In the genomic region with DNA sequence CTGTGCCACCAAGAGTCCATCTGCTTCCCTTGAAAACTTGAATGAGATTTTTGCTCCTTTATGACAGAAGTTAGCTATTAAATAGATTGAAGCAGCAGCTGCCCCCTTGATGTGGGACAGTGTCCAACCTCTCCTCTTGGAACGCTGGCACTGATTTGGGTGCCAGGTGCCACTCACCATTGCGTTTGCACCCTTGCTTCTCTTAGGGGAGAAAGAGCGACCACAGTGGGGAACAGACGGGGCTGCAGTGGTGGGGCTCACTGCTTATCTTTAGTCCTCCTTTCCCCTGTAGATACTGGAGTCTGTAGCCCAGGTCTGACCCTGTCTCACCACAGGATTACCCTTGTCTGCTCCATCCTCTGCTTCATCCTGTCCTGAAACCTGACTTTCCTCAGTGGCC, we compare ENCODE assay signal across 22 cellular contexts. TPM values are rescaled to one million over a fixed set of nuclear protein-coding genes. Genes with fewer than 3 reads are reported as not detected.
DNase-seq lines count a peak whose midpoint lies in the region; ATAC-seq lines count a peak whose summit lies in the region.
"Had no signal": no experiment of that assay in that cellular context is flagged by ENCODE, and none has a peak within 500 bp of the region (broad histone marks: within the 10 kb centered on the region; RNA-seq: fewer than 3 reads in every experiment).

No MANE protein-coding gene starts in this region.

- H3K4me1 ChIP-seq in skeletal muscle tissue (ENCODE audit: control insufficient read depth in 3 of 3, insufficient read depth in 3 of 3, low read length in 3 of 3) (peaks cover 19 to 30% (median 26%) of the 10 kb centered on the region in 3 donors), mesendoderm (ENCODE audit: control insufficient read depth, low read depth, low read length) (no peaks in the 10 kb centered on the region)

- no CpG with 5 or more reads among the region's 4 CpGs for WGBS in mesendoderm (ENCODE audit: extremely low coverage, insufficient coverage, low lambda C conversion rate)

- H3K27me3 ChIP-seq in skeletal muscle tissue (ENCODE audit: control insufficient read depth in 3 of 3, insufficient read depth in 3 of 3, low read length in 3 of 3) = no peaks in the 10 kb centered on the region
- H3K27me3 ChIP-seq in mesendoderm (ENCODE audit: insufficient read depth, low read length, poor library complexity) = no peaks in the 10 kb centered on the region
- H3K27me3 ChIP-seq: adrenal gland, heart right ventricle, MG63, stomach, upper lobe of right lung had no signal

- H3K36me3 Mint-ChIP-seq in activated T-cell treated with anti-CD3 and anti-CD28 coated beads, Interleukin-2, amount 50 U/mL, for 24 hours (ENCODE audit: low read depth) = peaks cover 44% of the 10 kb centered on the region
- H3K36me3 Mint-ChIP-seq in activated T-cell treated with anti-CD3 and anti-CD28 coated beads, Interleukin-2, amount 50 U/mL, for 72 hours (ENCODE audit: insufficient read depth in 2 of 2) = peaks cover 0 to 4% of the 10 kb centered on the region in 2 donors

- H3K4ac ChIP-seq in mesendoderm (ENCODE audit: low read depth, low read length) = no peak overlapping the region

- H2BK120ac ChIP-seq in mesendoderm (ENCODE audit: low read depth, low read length) = no peak overlapping the region

- H2BK5ac ChIP-seq in mesendoderm (ENCODE audit: low read length) = no peak overlapping the region

- H3K4me3 ChIP-seq in skeletal muscle tissue (ENCODE audit: low read length in 3 of 3) = no peak overlapping the region
- H3K4me3 ChIP-seq in mesendoderm (ENCODE audit: low read length) = no peak overlapping the region
- H3K4me3 ChIP-seq: adrenal gland, heart right ventricle, lung, MG63, stomach, upper lobe of right lung had no signal

- no peak for ATAC-seq in activated T-cell treated with anti-CD3 and anti-CD28 coated beads, Interleukin-2, amount 50 U/mL, for 72 hours (replicated peaks in 1 of 2)
- ATAC-seq: upper lobe of right lung had no signal

- no peaks in the 10 kb centered on the region for H3K27me3 Mint-ChIP-seq in activated T-cell treated with anti-CD3 and anti-CD28 coated beads, Interleukin-2, amount 50 U/mL, for 24 hours
- H3K27me3 Mint-ChIP-seq in activated T-cell treated with anti-CD3 and anti-CD28 coated beads, Interleukin-2, amount 50 U/mL, for 72 hours (ENCODE audit: low read depth) = no peaks in the 10 kb centered on the region
- H3K27me3 Mint-ChIP-seq: activated CD4-positive, alpha-beta T cell treated with anti-CD3 and anti-CD28 coated beads, Interleukin-2, amount 10 ng/mL, durations not matched to agents 7 days and 5 days had no signal

- H3K79me2 ChIP-seq in mesendoderm (ENCODE audit: control insufficient read depth, insufficient read depth, low read length) = peaks cover 40% of the 10 kb centered on the region

- H3K4me2 ChIP-seq in mesendoderm (ENCODE audit: low read length) = no peak overlapping the region

- DNase-seq in activated T-cell treated with anti-CD3 and anti-CD28 coated beads, Interleukin-2, amount 50 U/mL, for 24 hours = no peak
- DNase-seq in activated T-cell treated with anti-CD3 and anti-CD28 coated beads for 4 hours = no peak
- DNase-seq in activated T-cell treated with anti-CD3 and anti-CD28 coated beads, Interleukin-2, amount 50 U/mL, for 72 hours = no peak
- peak; percentile 17 for DNase-seq in iris pigment epithelial cell (ENCODE audit: low read depth)
- DNase-seq in C1 segment of cervical spinal cord (lab: John Stamatoyannopoulos, UW) = no peak
- DNase-seq in stimulated activated naive CD4-positive, alpha-beta T cell treated with Interleukin-2 at 50 U/mL for 16 hours (lab: John Stamatoyannopoulos, UW) = no peak
- DNase-seq in mesendoderm = no peak
- DNase-seq: activated CD4-positive, alpha-beta T cell treated with anti-CD3 and anti-CD28 coated beads, Interleukin-2, amount 10 ng/mL, durations not matched to agents 7 days and 5 days; DMS79; effector CD8-positive, alpha-beta T cell; heart right ventricle; MG63; NCI-H187 treated with DMSO at 0.1 percent for 48 hours; RPMI8226; stomach; upper lobe of right lung had no signal

- H3K9me3 Mint-ChIP-seq in activated T-cell treated with anti-CD3 and anti-CD28 coated beads, Interleukin-2, amount 50 U/mL, for 24 hours = no peaks in the 10 kb centered on the region
- H3K9me3 Mint-ChIP-seq in activated T-cell treated with anti-CD3 and anti-CD28 coated beads, Interleukin-2, amount 50 U/mL, for 72 hours = no peaks in the 10 kb centered on the region
- H3K9me3 Mint-ChIP-seq: activated CD4-positive, alpha-beta T cell treated with anti-CD3 and anti-CD28 coated beads, Interleukin-2, amount 10 ng/mL, durations not matched to agents 7 days and 5 days; activated T-helper 1 cell treated with anti-CD3 and anti-CD28 coated beads, Interleukin-12 subunit alpha, Interleukin-12 subunit beta, Interleukin-2, Interleukin-4 antibody, amounts not matched to agents 30 ng/mL and 10 ng/mL and 1 ng/mL, durations not matched to agents 14 hours and 24 hours and 36 hours; CD14-positive monocyte; nephron had no signal

- peaks cover 21% of the 10 kb centered on the region for H3K79me1 ChIP-seq in mesendoderm (ENCODE audit: low read length)

- H3K4me3 Mint-ChIP-seq in activated T-cell treated with anti-CD3 and anti-CD28 coated beads, Interleukin-2, amount 50 U/mL, for 24 hours = no peak overlapping the region
- no peak overlapping the region for H3K4me3 Mint-ChIP-seq in activated T-cell treated with anti-CD3 and anti-CD28 coated beads, Interleukin-2, amount 50 U/mL, for 72 hours
- H3K4me3 Mint-ChIP-seq: activated CD4-positive, alpha-beta T cell treated with anti-CD3 and anti-CD28 coated beads, Interleukin-2, amount 10 ng/mL, durations not matched to agents 7 days and 5 days; activated T-helper 1 cell treated with anti-CD3 and anti-CD28 coated beads, Interleukin-12 subunit alpha, Interleukin-12 subunit beta, Interleukin-2, Interleukin-4 antibody, amounts not matched to agents 30 ng/mL and 10 ng/mL and 1 ng/mL, durations not matched to agents 14 hours and 24 hours and 36 hours; CD14-positive monocyte; nephron had no signal

- H3K56ac ChIP-seq in mesendoderm (ENCODE audit: low read length) = no peak overlapping the region

- no peak overlapping the region for H2BK15ac ChIP-seq in mesendoderm (replicated peaks; ENCODE audit: low read depth)

- H3K4me1 Mint-ChIP-seq in activated T-cell treated with anti-CD3 and anti-CD28 coated beads, Interleukin-2, amount 50 U/mL, for 24 hours (ENCODE audit: low read depth) = peaks cover 67% of the 10 kb centered on the region
- H3K4me1 Mint-ChIP-seq in activated T-cell treated with anti-CD3 and anti-CD28 coated beads, Interleukin-2, amount 50 U/mL, for 72 hours (ENCODE audit: low read depth) = peaks cover 71% of the 10 kb centered on the region

- H3K36me3 ChIP-seq in skeletal muscle tissue (ENCODE audit: control insufficient read depth in 3 of 3, insufficient read depth in 3 of 3, low read length in 3 of 3) = peaks cover 3 to 10% (median 6%) of the 10 kb centered on the region in 3 donors
- H3K36me3 ChIP-seq in mesendoderm (ENCODE audit: control insufficient read depth, insufficient read depth, low read length) = peaks cover 3% of the 10 kb centered on the region

- no peak overlapping the region for H4K8ac ChIP-seq in mesendoderm (ENCODE audit: low read depth, low read length)

- no peak overlapping the region for H3K23ac ChIP-seq in mesendoderm (ENCODE audit: low read length)

- no peak overlapping the region for H4K5ac ChIP-seq in mesendoderm (ENCODE audit: low read length)

- H3K9ac ChIP-seq in skeletal muscle tissue (ENCODE audit: low read depth in 1 of 3, low read length in 3 of 3) (peak overlapping the region; percentile 8 to 70 (median 33)), mesendoderm (ENCODE audit: low read length) (no peak overlapping the region)

- peak overlapping the region; percentile 76 for H3K27ac Mint-ChIP-seq in activated T-cell treated with anti-CD3 and anti-CD28 coated beads, Interleukin-2, amount 50 U/mL, for 24 hours
- H3K27ac Mint-ChIP-seq in activated T-cell treated with anti-CD3 and anti-CD28 coated beads, Interleukin-2, amount 50 U/mL, for 72 hours = peak overlapping the region; percentile 38
- H3K27ac Mint-ChIP-seq: activated T-helper 1 cell treated with anti-CD3 and anti-CD28 coated beads, Interleukin-12 subunit alpha, Interleukin-12 subunit beta, Interleukin-2, Interleukin-4 antibody, amounts not matched to agents 30 ng/mL and 10 ng/mL and 1 ng/mL, durations not matched to agents 14 hours and 24 hours and 36 hours; nephron had no signal

- H2AK5ac ChIP-seq in mesendoderm (ENCODE audit: low read length) = no peak overlapping the region

- no peak overlapping the region for H3K18ac ChIP-seq in mesendoderm (ENCODE audit: low read length)

- H3K27ac ChIP-seq in skeletal muscle tissue (ENCODE audit: low read depth, low read length) (no peak overlapping the region), mesendoderm (ENCODE audit: low read depth, low read length) (no peak overlapping the region)
- H3K27ac ChIP-seq: stomach, upper lobe of right lung had no signal

- no peaks in the 10 kb centered on the region for H3K9me3 ChIP-seq in skeletal muscle tissue (ENCODE audit: control insufficient read depth in 3 of 3, low read length in 3 of 3)
- H3K9me3 ChIP-seq: adrenal gland, heart right ventricle, MG63, stomach, upper lobe of right lung had no signal

RNA-seq across cellular contexts. Expression of a gene that starts 9.4 kb away (rescaled TPM):
- 10 to 100 TPM; 51.7 to 52.3 TPM for total RNA-seq in activated T-cell treated with anti-CD3 and anti-CD28 coated beads, Interleukin-2, amount 50 U/mL, for 72 hours
- total RNA-seq in skeletal muscle tissue = 11.0 TPM
- polyA plus RNA-seq in mesendoderm (2013, experiment 1 of 2) = 17.2 TPM
- polyA plus RNA-seq in mesendoderm (2013, experiment 2 of 2) = 15.3 TPM

RNA-seq across cellular contexts. Expression of a gene that starts 30.1 kb away (rescaled TPM):
- 10 to 100 TPM; 37.3 to 53.4 TPM for total RNA-seq in activated T-cell treated with anti-CD3 and anti-CD28 coated beads, Interleukin-2, amount 50 U/mL, for 72 hours
- 4.7 TPM for total RNA-seq in skeletal muscle tissue
- polyA plus RNA-seq in mesendoderm (2013, experiment 1 of 2) = 46.5 TPM
- 46.4 TPM for polyA plus RNA-seq in mesendoderm (2013, experiment 2 of 2)
